14 cellular contexts compared by ENCODE assay signal in the genomic region with DNA sequence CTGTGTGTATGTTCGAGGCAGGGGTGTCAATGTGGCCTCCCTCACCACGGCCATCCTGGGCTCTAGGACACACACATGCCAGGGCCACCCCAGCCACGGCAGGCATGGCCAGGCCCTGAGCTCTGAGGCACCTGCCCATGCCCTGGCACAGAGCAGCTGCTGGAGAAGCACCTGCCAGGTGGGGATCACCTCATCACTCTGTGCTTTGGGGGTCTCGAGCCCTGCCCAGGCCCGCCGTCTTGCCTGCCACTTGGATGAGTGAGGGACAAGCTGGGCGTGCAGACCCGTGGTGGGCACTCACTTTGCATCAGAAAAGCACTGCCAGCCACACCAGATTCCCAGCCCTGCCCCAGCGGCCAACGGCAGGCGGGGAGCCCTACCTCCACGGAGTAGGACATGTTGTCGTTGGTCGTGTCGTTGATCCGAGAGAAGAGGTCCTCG. TPM values are rescaled to one million over a fixed set of nuclear protein-coding genes. Genes with fewer than 3 reads are reported as not detected.
"Had no signal": no experiment of that assay in that cellular context is flagged by ENCODE, and none has a peak within 500 bp of the region (broad histone marks: within the 10 kb centered on the region; RNA-seq: fewer than 3 reads in every experiment).

No MANE protein-coding gene starts in this region.

- H3K27ac ChIP-seq: coronary artery, esophagus muscularis mucosa, neutrophil, transverse colon had no signal

- H3K27me3 Mint-ChIP-seq: activated CD4-positive, alpha-beta T cell treated with anti-CD3 and anti-CD28 coated beads, Interleukin-2, amount 10 ng/mL, durations not matched to agents 24 days and 14 days; activated naive CD8-positive, alpha-beta T cell had no signal

- H3K27ac Mint-ChIP-seq: activated B cell treated with CpG ODN at 0.5 μM for 24 hours; activated CD4-positive, alpha-beta T cell treated with anti-CD3 and anti-CD28 coated beads, Interleukin-2, amount 10 ng/mL, durations not matched to agents 24 days and 14 days; activated naive CD8-positive, alpha-beta T cell; mesothelial cell of epicardium had no signal

- H3K9me3 ChIP-seq: esophagus muscularis mucosa, neutrophil, transverse colon had no signal

- H3K4me1 Mint-ChIP-seq: activated B cell treated with CpG ODN at 0.5 μM for 24 hours; activated CD4-positive, alpha-beta T cell treated with anti-CD3 and anti-CD28 coated beads, Interleukin-2, amount 10 ng/mL, durations not matched to agents 24 days and 14 days had no signal

- DNase-seq: activated B cell treated with CpG ODN at 0.5 μM for 24 hours; activated CD4-positive, alpha-beta T cell treated with anti-CD3 and anti-CD28 coated beads, Interleukin-2, amount 10 ng/mL, durations not matched to agents 24 days and 14 days; amniotic stem cell; central memory CD4-positive, alpha-beta T cell; effector CD4-positive, alpha-beta T cell; hippocampal formation; stimulated activated naive CD8-positive, alpha-beta T cell treated with anti-CD3 and anti-CD28 coated beads, Interleukin-15, Interleukin-2, amounts not matched to agents 100 U/mL and 50 U/mL, for 24 hours; transverse colon had no signal

- ATAC-seq: stimulated activated naive CD8-positive, alpha-beta T cell treated with anti-CD3 and anti-CD28 coated beads, Interleukin-15, Interleukin-2, amounts not matched to agents 100 U/mL and 50 U/mL, for 24 hours had no signal

- H3K4me3 ChIP-seq: coronary artery, esophagus muscularis mucosa, smooth muscle cell, transverse colon had no signal

- H3K4me1 ChIP-seq: esophagus muscularis mucosa, transverse colon had no signal

- H3K4me3 Mint-ChIP-seq: activated B cell treated with CpG ODN at 0.5 μM for 24 hours; activated CD4-positive, alpha-beta T cell treated with anti-CD3 and anti-CD28 coated beads, Interleukin-2, amount 10 ng/mL, durations not matched to agents 24 days and 14 days; activated naive CD8-positive, alpha-beta T cell; mesothelial cell of epicardium had no signal

- H3K27me3 ChIP-seq: neutrophil had no signal

- H3K4me2 ChIP-seq: smooth muscle cell had no signal

- H3K36me3 ChIP-seq: esophagus muscularis mucosa, neutrophil, transverse colon had no signal

- H3K9me3 Mint-ChIP-seq: activated B cell treated with CpG ODN at 0.5 μM for 24 hours; activated CD4-positive, alpha-beta T cell treated with anti-CD3 and anti-CD28 coated beads, Interleukin-2, amount 10 ng/mL, durations not matched to agents 24 days and 14 days; mesothelial cell of epicardium had no signal

- H3K36me3 Mint-ChIP-seq: activated naive CD8-positive, alpha-beta T cell; mesothelial cell of epicardium had no signal

RNA-seq across cellular contexts. Expression of a gene that starts 33.1 kb away (rescaled TPM):
- total RNA-seq: activated B cell treated with CpG ODN at 0.5 μM for 24 hours had no signal
